In genomic region chr14:93789366-93790130, GRCh38 we compare ENCODE assay signal across 12 cellular contexts. TPM values are rescaled to one million over a fixed set of nuclear protein-coding genes. Genes with fewer than 3 reads are reported as not detected.
A peak's percentile ranks its signal among the peaks of the same experiment; 100 is the strongest.
DNase-seq lines count a peak whose midpoint lies in the region; TF ChIP-seq lines count a peak whose summit lies in the region.
"Had no signal": no experiment of that assay in that cellular context is flagged by ENCODE, and none has a peak within 500 bp of the region (broad histone marks: within the 10 kb centered on the region; RNA-seq: fewer than 3 reads in every experiment).

No MANE protein-coding gene starts in this region.

- DNase-seq in BE2C (no peak), MG63 (no peak), esophagus squamous epithelium (lab: John Stamatoyannopoulos, UW) (no peak), NCI-H526 treated with DMSO at 0.1 percent for 48 hours (lab: John Stamatoyannopoulos, UW) (no peak), NK-92 (lab: John Stamatoyannopoulos, UW; ENCODE audit: unreplicated experiment) (no peak), GM03348 (ENCODE audit: low spot score) (no peak), GM19240 (ENCODE audit: insufficient read length, low spot score) (no peak)
- DNase-seq: activated CD4-positive, CD25-positive, alpha-beta regulatory T cell; activated naive CD8-positive, alpha-beta T cell treated with anti-CD3 and anti-CD28 coated beads, Interleukin-2, amount 10 ng/mL, durations not matched to agents 7 days and 5 days had no signal

- H2AFZ ChIP-seq in parathyroid adenoma = peak overlapping the region; percentile 76

- peak overlapping the region; percentile 65 to 89 (median 80) for H3K27ac ChIP-seq in esophagus squamous epithelium
- no peak overlapping the region for H3K27ac ChIP-seq in parathyroid adenoma

- H3K36me3 ChIP-seq in BE2C (0 out of 2 replicates have a peak, but pooled peaks cover 3% of the 10 kb centered on the region), MG63 (no peaks in the 10 kb centered on the region), esophagus squamous epithelium (no peaks in the 10 kb centered on the region), parathyroid adenoma (ENCODE audit: control insufficient read depth, insufficient read depth, low read length) (no peaks in the 10 kb centered on the region)

- no peaks in the 10 kb centered on the region for H3K27me3 ChIP-seq in BE2C
- H3K27me3 ChIP-seq in MG63 = no peaks in the 10 kb centered on the region
- H3K27me3 ChIP-seq in esophagus squamous epithelium = peaks cover 0 to 51% (median 0%) of the 10 kb centered on the region in 4 donors
- no peaks in the 10 kb centered on the region for H3K27me3 ChIP-seq in parathyroid adenoma (ENCODE audit: control insufficient read depth, insufficient read depth, low read length)

- intact Hi-C loops in esophagus squamous epithelium (cut with DNase I) = no loop called here

- no peak for TF ChIP-seq POLR2A in esophagus squamous epithelium (IDR thresholded peaks at IDR 0.05)

- H3K9me3 ChIP-seq in BE2C = no peaks in the 10 kb centered on the region
- H3K9me3 ChIP-seq in MG63 = no peaks in the 10 kb centered on the region
- H3K9me3 ChIP-seq in esophagus squamous epithelium = no peaks in the 10 kb centered on the region
- no peaks in the 10 kb centered on the region for H3K9me3 ChIP-seq in parathyroid adenoma (ENCODE audit: control insufficient read depth, low read length)

- WGBS in esophagus squamous epithelium, 2 donors = 34 to 37% methylated on average over 8 to 17 of the region's 18 CpGs

- peak overlapping the region; percentile 72 for H3K4me2 ChIP-seq in parathyroid adenoma (ENCODE audit: low read length)

- no peak overlapping the region for H3K9ac ChIP-seq in parathyroid adenoma

- H3K4me3 ChIP-seq in BE2C (ENCODE audit: low read depth, low read length) (peak overlapping the region; percentile 75), MG63 (peak overlapping the region; percentile 46; the same call in 1 of the 2 replicates), esophagus squamous epithelium (peak overlapping the region; percentile 49 to 73 (median 56)), parathyroid adenoma (ENCODE audit: low read depth, low read length) (peak overlapping the region; percentile 47)

- no peak for TF ChIP-seq CTCF in BE2C (IDR thresholded peaks at IDR 0.05; ENCODE audit: low read depth, low read length)
- no peak for TF ChIP-seq CTCF in esophagus squamous epithelium (IDR thresholded peaks at IDR 0.05)
- TF ChIP-seq CTCF in parathyroid adenoma (IDR thresholded peaks at IDR 0.05) = no peak

- H3K4me1 ChIP-seq in BE2C (peaks cover 20% of the 10 kb centered on the region), esophagus squamous epithelium (peaks cover 4 to 52% (median 10%) of the 10 kb centered on the region in 3 donors), parathyroid adenoma (peaks cover 4% of the 10 kb centered on the region)

- no peaks in the 10 kb centered on the region for H3K79me2 ChIP-seq in parathyroid adenoma

RNA-seq across cellular contexts. Expression of gene PRIMA1, which starts 1.3 kb away (rescaled TPM):
- polyA plus RNA-seq in BE2C (2012; ENCODE audit: insufficient read depth, insufficient read length, low read depth) = 6.9 TPM
- not detected in 2 replicates for total RNA-seq in MG63 (2014; rRNA removed; shearing (Covaris generic); ENCODE audit: low replicate concordance)
- 1 to 10 TPM; 1.0 to 5.0 (median 1.3) TPM for total RNA-seq in esophagus squamous epithelium
- total RNA-seq: activated naive CD8-positive, alpha-beta T cell treated with anti-CD3 and anti-CD28 coated beads, Interleukin-2, amount 10 ng/mL, durations not matched to agents 7 days and 5 days; fibroblast of lung had no signal
- polyA plus RNA-seq: fibroblast of lung, IgD-negative memory B cell had no signal
